In genomic region chr2:199911052-199911876, GRCh38 we compare ENCODE assay signal across 1 cellular context.
TF ChIP-seq lines count a peak whose summit lies in the region.

A gene with protein sequence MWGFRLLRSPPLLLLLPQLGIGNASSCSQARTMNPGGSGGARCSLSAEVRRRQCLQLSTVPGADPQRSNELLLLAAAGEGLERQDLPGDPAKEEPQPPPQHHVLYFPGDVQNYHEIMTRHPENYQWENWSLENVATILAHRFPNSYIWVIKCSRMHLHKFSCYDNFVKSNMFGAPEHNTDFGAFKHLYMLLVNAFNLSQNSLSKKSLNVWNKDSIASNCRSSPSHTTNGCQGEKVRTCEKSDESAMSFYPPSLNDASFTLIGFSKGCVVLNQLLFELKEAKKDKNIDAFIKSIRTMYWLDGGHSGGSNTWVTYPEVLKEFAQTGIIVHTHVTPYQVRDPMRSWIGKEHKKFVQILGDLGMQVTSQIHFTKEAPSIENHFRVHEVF (plus strand): TSS chr2:199911293. CDS start chr2:199911439, 146 bp downstream.

TF ChIP-seq in HepG2, 621 proteins besides CTCF, POLR2A, EP300 and RAD21 (continued from another document and continues in another):
- TF ChIP-seq, protein P1, sequence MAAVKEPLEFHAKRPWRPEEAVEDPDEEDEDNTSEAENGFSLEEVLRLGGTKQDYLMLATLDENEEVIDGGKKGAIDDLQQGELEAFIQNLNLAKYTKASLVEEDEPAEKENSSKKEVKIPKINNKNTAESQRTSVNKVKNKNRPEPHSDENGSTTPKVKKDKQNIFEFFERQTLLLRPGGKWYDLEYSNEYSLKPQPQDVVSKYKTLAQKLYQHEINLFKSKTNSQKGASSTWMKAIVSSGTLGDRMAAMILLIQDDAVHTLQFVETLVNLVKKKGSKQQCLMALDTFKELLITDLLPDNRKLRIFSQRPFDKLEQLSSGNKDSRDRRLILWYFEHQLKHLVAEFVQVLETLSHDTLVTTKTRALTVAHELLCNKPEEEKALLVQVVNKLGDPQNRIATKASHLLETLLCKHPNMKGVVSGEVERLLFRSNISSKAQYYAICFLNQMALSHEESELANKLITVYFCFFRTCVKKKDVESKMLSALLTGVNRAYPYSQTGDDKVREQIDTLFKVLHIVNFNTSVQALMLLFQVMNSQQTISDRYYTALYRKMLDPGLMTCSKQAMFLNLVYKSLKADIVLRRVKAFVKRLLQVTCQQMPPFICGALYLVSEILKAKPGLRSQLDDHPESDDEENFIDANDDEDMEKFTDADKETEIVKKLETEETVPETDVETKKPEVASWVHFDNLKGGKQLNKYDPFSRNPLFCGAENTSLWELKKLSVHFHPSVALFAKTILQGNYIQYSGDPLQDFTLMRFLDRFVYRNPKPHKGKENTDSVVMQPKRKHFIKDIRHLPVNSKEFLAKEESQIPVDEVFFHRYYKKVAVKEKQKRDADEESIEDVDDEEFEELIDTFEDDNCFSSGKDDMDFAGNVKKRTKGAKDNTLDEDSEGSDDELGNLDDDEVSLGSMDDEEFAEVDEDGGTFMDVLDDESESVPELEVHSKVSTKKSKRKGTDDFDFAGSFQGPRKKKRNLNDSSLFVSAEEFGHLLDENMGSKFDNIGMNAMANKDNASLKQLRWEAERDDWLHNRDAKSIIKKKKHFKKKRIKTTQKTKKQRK (IDR thresholded peaks at IDR 0.05; ENCODE audit: low read length): no peak
- TF ChIP-seq ZNF768 (CRISPR knock-in tag; IDR thresholded peaks at IDR 0.05): peak; percentile 83
- TF ChIP-seq PLSCR1 (CRISPR knock-in tag; IDR thresholded peaks at IDR 0.05; ENCODE audit: borderline replicate concordance): no peak
- peak; percentile 58; the same call in 1 of the 2 replicates for TF ChIP-seq NFKBIZ (CRISPR knock-in tag; IDR thresholded peaks at IDR 0.05)
- 0 out of 2 replicates have a peak, but pooled peaks have one; percentile 22 for TF ChIP-seq PPARG (CRISPR knock-in tag; conservative IDR thresholded peaks at IDR 0.05)
- peak; percentile 41; the same call in 1 of the 2 replicates for TF ChIP-seq RFXANK (CRISPR knock-in tag; IDR thresholded peaks at IDR 0.05)
- TF ChIP-seq CENPX (CRISPR knock-in tag; IDR thresholded peaks at IDR 0.05): no peak
- TF ChIP-seq, protein P2, sequence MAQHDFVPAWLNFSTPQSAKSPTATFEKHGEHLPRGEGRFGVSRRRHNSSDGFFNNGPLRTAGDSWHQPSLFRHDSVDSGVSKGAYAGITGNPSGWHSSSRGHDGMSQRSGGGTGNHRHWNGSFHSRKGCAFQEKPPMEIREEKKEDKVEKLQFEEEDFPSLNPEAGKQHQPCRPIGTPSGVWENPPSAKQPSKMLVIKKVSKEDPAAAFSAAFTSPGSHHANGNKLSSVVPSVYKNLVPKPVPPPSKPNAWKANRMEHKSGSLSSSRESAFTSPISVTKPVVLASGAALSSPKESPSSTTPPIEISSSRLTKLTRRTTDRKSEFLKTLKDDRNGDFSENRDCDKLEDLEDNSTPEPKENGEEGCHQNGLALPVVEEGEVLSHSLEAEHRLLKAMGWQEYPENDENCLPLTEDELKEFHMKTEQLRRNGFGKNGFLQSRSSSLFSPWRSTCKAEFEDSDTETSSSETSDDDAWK (CRISPR knock-in tag; IDR thresholded peaks at IDR 0.05): no peak
- peak; percentile 78; the same call in 1 of the 2 replicates for TF ChIP-seq PHF20 (CRISPR knock-in tag; IDR thresholded peaks at IDR 0.05)
- 0 out of 2 replicates have a peak, but pooled peaks have one; percentile 35 for TF ChIP-seq ZKSCAN5 (CRISPR knock-in tag; IDR thresholded peaks at IDR 0.05)
- no peak for TF ChIP-seq SCMH1 (CRISPR knock-in tag; IDR thresholded peaks at IDR 0.05; ENCODE audit: borderline replicate concordance)
- TF ChIP-seq ZNF616 (CRISPR knock-in tag; IDR thresholded peaks at IDR 0.05; ENCODE audit: low read depth): no peak
- 0 out of 2 replicates have a peak, but pooled peaks have one; percentile 58 for TF ChIP-seq SP140L (CRISPR knock-in tag; IDR thresholded peaks at IDR 0.05; ENCODE audit: borderline replicate concordance)
- TF ChIP-seq AHDC1 (CRISPR knock-in tag; IDR thresholded peaks at IDR 0.05; ENCODE audit: borderline replicate concordance): no peak
- peak; percentile 78; the same call in 1 of the 2 replicates for TF ChIP-seq ZNF33B (CRISPR knock-in tag; IDR thresholded peaks at IDR 0.05)
- TF ChIP-seq PHF8 (CRISPR knock-in tag; IDR thresholded peaks at IDR 0.05): peak; percentile 99
- 0 out of 2 replicates have a peak, but pooled peaks have one; percentile 71 for TF ChIP-seq IKZF5 (CRISPR knock-in tag; IDR thresholded peaks at IDR 0.05)
- no peak for TF ChIP-seq JUNB (CRISPR knock-in tag; IDR thresholded peaks at IDR 0.05; ENCODE audit: borderline replicate concordance)
- no peak for TF ChIP-seq TFE3 (CRISPR knock-in tag; IDR thresholded peaks at IDR 0.05)
- no peak for TF ChIP-seq SMAD3 (CRISPR knock-in tag; IDR thresholded peaks at IDR 0.05)
- TF ChIP-seq ZKSCAN8 (CRISPR knock-in tag; IDR thresholded peaks at IDR 0.05; ENCODE audit: borderline replicate concordance): peak; percentile 76; the same call in 1 of the 2 replicates
- no peak for TF ChIP-seq ZMYM2 (CRISPR knock-in tag; IDR thresholded peaks at IDR 0.05)
- TF ChIP-seq LCORL (IDR thresholded peaks at IDR 0.05): no peak
- no peak; the same call in 1 of the 2 replicates for TF ChIP-seq LCORL (CRISPR knock-in tag; IDR thresholded peaks at IDR 0.05)
- no peak for TF ChIP-seq PAF1 (CRISPR knock-in tag; IDR thresholded peaks at IDR 0.05)
- peak; percentile 59; the same call in 1 of the 2 replicates for TF ChIP-seq ZNF646 (CRISPR knock-in tag; IDR thresholded peaks at IDR 0.05)
- TF ChIP-seq PHF21A (CRISPR knock-in tag; IDR thresholded peaks at IDR 0.05): peak; percentile 70
- TF ChIP-seq, protein P3, sequence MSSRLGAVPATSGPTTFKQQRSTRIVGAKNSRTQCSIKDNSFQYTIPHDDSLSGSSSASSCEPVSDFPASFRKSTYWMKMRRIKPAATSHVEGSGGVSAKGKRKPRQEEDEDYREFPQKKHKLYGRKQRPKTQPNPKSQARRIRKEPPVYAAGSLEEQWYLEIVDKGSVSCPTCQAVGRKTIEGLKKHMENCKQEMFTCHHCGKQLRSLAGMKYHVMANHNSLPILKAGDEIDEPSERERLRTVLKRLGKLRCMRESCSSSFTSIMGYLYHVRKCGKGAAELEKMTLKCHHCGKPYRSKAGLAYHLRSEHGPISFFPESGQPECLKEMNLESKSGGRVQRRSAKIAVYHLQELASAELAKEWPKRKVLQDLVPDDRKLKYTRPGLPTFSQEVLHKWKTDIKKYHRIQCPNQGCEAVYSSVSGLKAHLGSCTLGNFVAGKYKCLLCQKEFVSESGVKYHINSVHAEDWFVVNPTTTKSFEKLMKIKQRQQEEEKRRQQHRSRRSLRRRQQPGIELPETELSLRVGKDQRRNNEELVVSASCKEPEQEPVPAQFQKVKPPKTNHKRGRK (CRISPR knock-in tag; IDR thresholded peaks at IDR 0.05): no peak; the same call in 1 of the 2 replicates
- peak; percentile 98 for TF ChIP-seq IRX3 (CRISPR knock-in tag; IDR thresholded peaks at IDR 0.05; ENCODE audit: borderline replicate concordance, low read depth)
- peak; percentile 3 for TF ChIP-seq TEAD3 (CRISPR knock-in tag; optimal IDR thresholded peaks at IDR 0.05; ENCODE audit: borderline replicate concordance)
- TF ChIP-seq STAT5B (CRISPR knock-in tag; IDR thresholded peaks at IDR 0.05): no peak
- peak; percentile 86; the same call in 1 of the 2 replicates for TF ChIP-seq CCDC6 (CRISPR knock-in tag; IDR thresholded peaks at IDR 0.05)
- TF ChIP-seq DMAP1 (CRISPR knock-in tag; IDR thresholded peaks at IDR 0.05): peak; percentile 92; the same call in 1 of the 2 replicates
